ENCODE assay signal across 28 cellular contexts in genomic region chr4:144280688-144281087, GRCh38.
"Had no signal": no experiment of that assay in that cellular context is flagged by ENCODE, and none has a peak within 500 bp of the region (broad histone marks: within the 10 kb centered on the region; RNA-seq: fewer than 3 reads in every experiment).

No MANE protein-coding gene starts in this region.

- ATAC-seq: natural killer cell; psoas muscle; right cardiac atrium; right lobe of liver; stimulated activated memory B cell treated with anti-CD40 and anti-IgM and Interleukin-4, amounts not matched to agents 10 μg/mL and 1 μg/mL and 100 μg/mL, for 72 hours; stimulated activated naive CD8-positive, alpha-beta T cell treated with anti-CD3 and anti-CD28 coated beads, Interleukin-15, amount 100 ng/mL, for 72 hours; stimulated activated naive CD8-positive, alpha-beta T cell treated with anti-CD3 and anti-CD28 coated beads, Interleukin-15, Interleukin-2, amounts not matched to agents 100 U/mL and 50 U/mL, for 24 hours; upper lobe of right lung had no signal

- H3K9ac ChIP-seq: neural progenitor cell, parathyroid adenoma had no signal

- H3K9me3 ChIP-seq: ovary, psoas muscle, right lobe of liver, sigmoid colon, spleen, suprapubic skin, testis, tibial artery, transverse colon, upper lobe of right lung, uterus had no signal

- H3K4me1 ChIP-seq: neural progenitor cell, parathyroid adenoma, psoas muscle, right lobe of liver, sigmoid colon, spleen, suprapubic skin, testis, tibial artery, transverse colon, upper lobe of right lung, uterus had no signal

- H2AFZ ChIP-seq: neural progenitor cell, parathyroid adenoma had no signal

- H3K27ac ChIP-seq: neural progenitor cell, ovary, parathyroid adenoma, psoas muscle, right lobe of liver, sigmoid colon, spleen, suprapubic skin, testis, tibial artery, transverse colon, upper lobe of right lung, uterus had no signal

- H3K27me3 ChIP-seq: neural progenitor cell, ovary, sigmoid colon, spleen, suprapubic skin, testis, tibial artery, transverse colon, upper lobe of right lung, uterus had no signal

- H3K4me2 ChIP-seq: neural progenitor cell had no signal

- FAIRE-seq: small intestine had no signal

- H3K4me3 ChIP-seq: neural progenitor cell, ovary, psoas muscle, right lobe of liver, sigmoid colon, spleen, suprapubic skin, testis, tibial artery, transverse colon, upper lobe of right lung, uterus had no signal

- DNase-seq: natural killer cell; occipital lobe; ovary; posterior cingulate gyrus; psoas muscle; right cardiac atrium; right lobe of liver; sigmoid colon; small intestine; spleen; stimulated activated CD4-positive, alpha-beta T cell treated with anti-CD3 and anti-CD28 coated beads, Interleukin-12 subunit alpha, Interleukin-12 subunit beta, amount 100 ng/mL, for 4 hours; stimulated activated CD4-positive, alpha-beta T cell treated with anti-CD3 and anti-CD28 coated beads, Interleukin-1b, Interleukin-23, amount 100 ng/mL, for 48 hours; stimulated activated CD4-positive, alpha-beta T cell treated with anti-CD3 and anti-CD28 coated beads, Interleukin-4, amount 100 ng/mL, for 1 hour; stimulated activated CD4-positive, alpha-beta T cell treated with anti-CD3 and anti-CD28 coated beads, Interleukin-4, amount 100 ng/mL, for 4 hours; stimulated activated CD8-positive, alpha-beta memory T cell treated with anti-CD3 and anti-CD28 coated beads, Interleukin-4, amount 100 ng/mL, for 48 hours; stimulated activated naive CD4-positive, alpha-beta T cell; stimulated activated naive CD8-positive, alpha-beta T cell treated with anti-CD3 and anti-CD28 coated beads, Interleukin-15, amount 100 ng/mL, for 72 hours; stimulated activated naive CD8-positive, alpha-beta T cell treated with anti-CD3 and anti-CD28 coated beads, Interleukin-15, Interleukin-2, amounts not matched to agents 100 U/mL and 50 U/mL, for 24 hours; substantia nigra; testis; tibial artery; transverse colon; upper lobe of right lung; uterus had no signal

- H3K79me2 ChIP-seq: parathyroid adenoma had no signal

- H3K36me3 ChIP-seq: neural progenitor cell, ovary, right lobe of liver, sigmoid colon, spleen, suprapubic skin, tibial artery, transverse colon, upper lobe of right lung, uterus had no signal
